Comparison of ENCODE assay signal across 9 cellular contexts in the genomic region with DNA sequence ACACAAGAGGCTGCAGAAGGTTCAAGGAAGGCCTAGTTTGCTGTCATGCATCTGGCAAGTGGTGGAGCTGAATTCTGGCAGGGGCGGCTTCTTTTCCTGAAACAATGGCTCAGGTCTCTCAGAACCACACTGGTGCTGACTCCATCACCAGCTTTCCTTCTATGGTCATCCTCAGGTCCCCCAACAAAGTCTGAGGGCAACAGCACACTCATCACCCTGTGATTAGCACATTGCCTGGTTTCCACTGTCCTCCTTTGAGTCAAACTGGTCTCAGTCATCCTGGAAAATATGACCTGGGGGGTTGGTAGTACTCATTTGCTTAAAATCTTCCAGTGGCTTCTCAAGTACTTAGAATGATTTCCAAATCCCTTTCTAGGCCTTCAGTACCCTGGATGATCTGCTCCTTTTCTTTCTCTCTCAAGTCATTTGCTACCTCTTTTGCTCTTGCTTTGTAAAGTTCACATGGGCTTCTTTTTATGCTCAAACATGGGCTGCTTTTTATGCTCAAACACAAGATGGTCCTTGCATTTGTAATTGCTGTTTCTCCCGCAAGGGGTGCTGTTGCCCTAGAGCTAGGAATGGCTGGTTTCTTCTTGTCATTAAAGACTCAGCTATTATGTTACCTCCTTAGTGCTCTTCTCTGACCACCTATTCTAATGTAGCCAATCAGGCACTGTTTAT.
A peak's percentile ranks its signal among the peaks of the same experiment; 100 is the strongest.
DNase-seq lines count a peak whose midpoint lies in the region; ATAC-seq and TF ChIP-seq lines count a peak whose summit lies in the region.
"Had no signal": no experiment of that assay in that cellular context is flagged by ENCODE, and none has a peak within 500 bp of the region (broad histone marks: within the 10 kb centered on the region; RNA-seq: fewer than 3 reads in every experiment).

No MANE protein-coding gene starts in this region.

- H3K56ac ChIP-seq in IMR-90 (ENCODE audit: extremely low read depth, insufficient read depth, low read length), result no peak overlapping the region
- H3K56ac ChIP-seq in mesendoderm (ENCODE audit: low read length), result no peak overlapping the region

- no peak for ATAC-seq in IMR-90 (ENCODE audit: low read depth)
- peak; percentile 65 for ATAC-seq in activated T-helper 17 cell treated with anti-CD3 and anti-CD28 coated beads, Interleukin-2, amount 50 U/mL, for 72 hours (replicated peaks)
- ATAC-seq in GM21390 (IDR thresholded peaks at IDR 0.05; ENCODE audit: unreplicated experiment), result no peak

- H3K36me3 ChIP-seq in IMR-90 (ENCODE audit: control insufficient read depth, insufficient read depth, low read length) (no peaks in the 10 kb centered on the region), mesendoderm (ENCODE audit: control insufficient read depth, insufficient read depth, low read length) (no peaks in the 10 kb centered on the region)

- no peaks in the 10 kb centered on the region for H3K79me2 ChIP-seq in mesendoderm (ENCODE audit: control insufficient read depth, insufficient read depth, low read length)

- H3K4me1 Mint-ChIP-seq in activated T-helper 17 cell treated with anti-CD3 and anti-CD28 coated beads, Interleukin-2, amount 50 U/mL, for 72 hours, result no peaks in the 10 kb centered on the region
- no peaks in the 10 kb centered on the region for H3K4me1 Mint-ChIP-seq in activated T-helper 2 cell treated with anti-CD3 and anti-CD28 coated beads, Interferon-gamma antibody, Interleukin-2, Interleukin-4, amounts not matched to agents 10 μg/mL and 5 μg/mL and 100 μg/mL, durations not matched to agents 14 hours and 24 hours and 36 hours (ENCODE audit: low read depth)
- no peaks in the 10 kb centered on the region for H3K4me1 Mint-ChIP-seq in Calu3 (ENCODE audit: low read depth, unreplicated experiment)

- no peak overlapping the region for H3K4me3 Mint-ChIP-seq in activated T-helper 17 cell treated with anti-CD3 and anti-CD28 coated beads, Interleukin-2, amount 50 U/mL, for 72 hours
- H3K4me3 Mint-ChIP-seq in activated T-helper 2 cell treated with anti-CD3 and anti-CD28 coated beads, Interferon-gamma antibody, Interleukin-2, Interleukin-4, amounts not matched to agents 10 μg/mL and 5 μg/mL and 100 μg/mL, durations not matched to agents 14 hours and 24 hours and 36 hours (ENCODE audit: low read depth), result no peak overlapping the region
- H3K4me3 Mint-ChIP-seq in Calu3 (ENCODE audit: low read depth, unreplicated experiment), result no peak overlapping the region

- no peak overlapping the region for H4K91ac ChIP-seq in IMR-90 (ENCODE audit: insufficient read depth, low read depth, low read length)

- H3K4me1 ChIP-seq in IMR-90 (ENCODE audit: control insufficient read depth, insufficient read depth, low read length) (no peaks in the 10 kb centered on the region), mesendoderm (ENCODE audit: control insufficient read depth, low read depth, low read length) (no peaks in the 10 kb centered on the region)

- TF ChIP-seq POLR2A in IMR-90 (IDR thresholded peaks at IDR 0.05; ENCODE audit: low read depth, low read length), result no peak

- no peak overlapping the region for H2BK20ac ChIP-seq in IMR-90 (ENCODE audit: low read depth, low read length)

- TF ChIP-seq CTCF in GM12873 (IDR thresholded peaks at IDR 0.05; ENCODE audit: insufficient read depth, low read depth, low read length, missing control alignments), result peak; percentile 40
- TF ChIP-seq CTCF in IMR-90 (conservative IDR thresholded peaks at IDR 0.05; ENCODE audit: low read depth, low read length), result 0 out of 2 replicates have a peak, but pooled peaks have one; percentile 24
- TF ChIP-seq CTCF in Calu3 (IDR thresholded peaks at IDR 0.05; ENCODE audit: unreplicated experiment), result no peak

- dilution Hi-C loops in IMR-90 (cut with HindIII; ENCODE audit: low sequenced_read_pairs, unreplicated experiment), result no loop called here

- no peak overlapping the region for H3K27ac Mint-ChIP-seq in activated T-helper 17 cell treated with anti-CD3 and anti-CD28 coated beads, Interleukin-2, amount 50 U/mL, for 72 hours
- no peak overlapping the region for H3K27ac Mint-ChIP-seq in activated T-helper 2 cell treated with anti-CD3 and anti-CD28 coated beads, Interferon-gamma antibody, Interleukin-2, Interleukin-4, amounts not matched to agents 10 μg/mL and 5 μg/mL and 100 μg/mL, durations not matched to agents 14 hours and 24 hours and 36 hours
- no peak overlapping the region for H3K27ac Mint-ChIP-seq in Calu3 (ENCODE audit: unreplicated experiment)

- H3K4ac ChIP-seq in IMR-90 (ENCODE audit: low read depth, low read length) (no peak overlapping the region), mesendoderm (ENCODE audit: low read depth, low read length) (no peak overlapping the region)

- POLR2A ChIA-PET in IMR-90 (lab: Charles Lee; ENCODE audit: unreplicated experiment), result no interaction called here

- H3K4me2 ChIP-seq in IMR-90 (ENCODE audit: low read depth, low read length) (no peak overlapping the region), mesendoderm (ENCODE audit: low read length) (no peak overlapping the region)

- no peak overlapping the region for H4K8ac ChIP-seq in IMR-90 (ENCODE audit: low read depth in 2 of 2, low read length in 2 of 2)
- H4K8ac ChIP-seq in mesendoderm (ENCODE audit: low read depth, low read length), result no peak overlapping the region

- no peak overlapping the region for H2AK9ac ChIP-seq in IMR-90 (replicated peaks; ENCODE audit: low read depth, low read length, poor library complexity)

- H3K4me3 ChIP-seq in IMR-90 (ENCODE audit: insufficient read depth, low read depth, low read length) (no peak overlapping the region), mesendoderm (ENCODE audit: low read length) (no peak overlapping the region)

- H3K27ac ChIP-seq in IMR-90 (ENCODE audit: insufficient read depth, low read length), result no peak overlapping the region
- H3K27ac ChIP-seq in mesendoderm (ENCODE audit: low read depth, low read length), result no peak overlapping the region

- intact Hi-C loops in IMR-90 (cut with micrococcal nuclease), result no loop called here
- intact Hi-C loops in activated T-helper 2 cell treated with anti-CD3 and anti-CD28 coated beads, Interferon-gamma antibody, Interleukin-2, Interleukin-4, amounts not matched to agents 10 μg/mL and 5 μg/mL and 100 μg/mL, durations not matched to agents 14 hours and 24 hours and 36 hours (cut with micrococcal nuclease), result loop anchor here (2.0 kb wide), 1 partner anchor 23 kb away; no protein-coding TSS in a partner anchor
- intact Hi-C loops in Calu3 (cut with micrococcal nuclease; ENCODE audit: unreplicated experiment), result no loop called here

- H3K9me3 ChIP-seq in IMR-90 (ENCODE audit: control insufficient read depth, insufficient read depth, low read length), result no peaks in the 10 kb centered on the region

- H3K79me1 ChIP-seq in IMR-90 (ENCODE audit: low read depth in 1 of 2, low read length in 2 of 2) (no peaks in the 10 kb centered on the region), mesendoderm (ENCODE audit: low read length) (no peaks in the 10 kb centered on the region)

- DNase-seq in IMR-90 (no peak), mesendoderm (peak; percentile 37), DMS79 (lab: John Stamatoyannopoulos, UW) (no peak), Calu3 (no peak)
- DNase-seq in activated T-helper 2 cell treated with anti-CD3 and anti-CD28 coated beads, Interferon-gamma antibody, Interleukin-2, Interleukin-4, amounts not matched to agents 10 μg/mL and 5 μg/mL and 100 μg/mL, durations not matched to agents 14 hours and 24 hours and 36 hours (ENCODE audit: low spot score), result no peak
- DNase-seq: T-helper 2 cell had no signal

- no peaks in the 10 kb centered on the region for H3K9me3 Mint-ChIP-seq in activated T-helper 17 cell treated with anti-CD3 and anti-CD28 coated beads, Interleukin-2, amount 50 U/mL, for 72 hours
- no peaks in the 10 kb centered on the region for H3K9me3 Mint-ChIP-seq in activated T-helper 2 cell treated with anti-CD3 and anti-CD28 coated beads, Interferon-gamma antibody, Interleukin-2, Interleukin-4, amounts not matched to agents 10 μg/mL and 5 μg/mL and 100 μg/mL, durations not matched to agents 14 hours and 24 hours and 36 hours
- H3K9me3 Mint-ChIP-seq in Calu3 (ENCODE audit: low read depth, unreplicated experiment), result peaks cover 2% of the 10 kb centered on the region

- no peaks in the 10 kb centered on the region for H4K20me1 ChIP-seq in IMR-90 (ENCODE audit: insufficient read depth, low read length)

- H3K9ac ChIP-seq in IMR-90 (ENCODE audit: low read depth, low read length) (no peak overlapping the region), mesendoderm (ENCODE audit: low read length) (no peak overlapping the region)

- H3K27me3 ChIP-seq in IMR-90 (ENCODE audit: control insufficient read depth, insufficient read depth, low read length) (no peaks in the 10 kb centered on the region), mesendoderm (ENCODE audit: insufficient read depth, low read length, poor library complexity) (no peaks in the 10 kb centered on the region)

- H3K23ac ChIP-seq in IMR-90 (ENCODE audit: low read depth, low read length), result no peak overlapping the region
- no peak overlapping the region for H3K23ac ChIP-seq in mesendoderm (ENCODE audit: low read length)

- H2AK5ac ChIP-seq in IMR-90 (ENCODE audit: low read depth, low read length), result no peak overlapping the region
- H2AK5ac ChIP-seq in mesendoderm (ENCODE audit: low read length), result no peak overlapping the region

- peaks cover 10% of the 10 kb centered on the region for H3K27me3 Mint-ChIP-seq in activated T-helper 17 cell treated with anti-CD3 and anti-CD28 coated beads, Interleukin-2, amount 50 U/mL, for 72 hours
- peaks cover 4% of the 10 kb centered on the region for H3K27me3 Mint-ChIP-seq in activated T-helper 2 cell treated with anti-CD3 and anti-CD28 coated beads, Interferon-gamma antibody, Interleukin-2, Interleukin-4, amounts not matched to agents 10 μg/mL and 5 μg/mL and 100 μg/mL, durations not matched to agents 14 hours and 24 hours and 36 hours (ENCODE audit: low read depth)
- no peaks in the 10 kb centered on the region for H3K27me3 Mint-ChIP-seq in Calu3 (ENCODE audit: unreplicated experiment)

- BruUV-seq in IMR-90 (replicated peaks; lab: Mats Ljungman, UMichigan) (no TSS peak), Calu3 (replicated peaks; lab: Mats Ljungman, UMichigan) (no TSS peak)

- H3K9me1 ChIP-seq in IMR-90 (ENCODE audit: insufficient read depth, low read length), result no peaks in the 10 kb centered on the region

- no peak overlapping the region for H2BK5ac ChIP-seq in IMR-90 (ENCODE audit: low read depth, low read length, poor library complexity, severe bottlenecking)
- no peak overlapping the region for H2BK5ac ChIP-seq in mesendoderm (ENCODE audit: low read length)

- no peak overlapping the region for H4K5ac ChIP-seq in IMR-90 (ENCODE audit: low read depth, low read length)
- no peak overlapping the region for H4K5ac ChIP-seq in mesendoderm (ENCODE audit: low read length)

- CTCF ChIA-PET in IMR-90 (lab: Yijun Ruan, JAX) (no interaction called here), Calu3 (lab: Charles Lee) (no interaction called here)

- H2BK120ac ChIP-seq in IMR-90 (ENCODE audit: low read depth, low read length) (no peak overlapping the region), mesendoderm (ENCODE audit: low read depth, low read length) (no peak overlapping the region)

- no peak overlapping the region for H2AFZ ChIP-seq in IMR-90 (replicated peaks; ENCODE audit: low read length, poor library complexity)

- no peak overlapping the region for H3K18ac ChIP-seq in IMR-90 (ENCODE audit: low read depth, low read length)
- H3K18ac ChIP-seq in mesendoderm (ENCODE audit: low read length), result no peak overlapping the region

- no peak overlapping the region for H3K14ac ChIP-seq in IMR-90 (replicated peaks; ENCODE audit: low read depth, low read length)

- in situ Hi-C loops in IMR-90 (cut with MboI; ENCODE audit: low sequenced_read_pairs), result no loop called here

- no peaks in the 10 kb centered on the region for H3K36me3 Mint-ChIP-seq in activated T-helper 17 cell treated with anti-CD3 and anti-CD28 coated beads, Interleukin-2, amount 50 U/mL, for 72 hours (ENCODE audit: low read depth)
- no peaks in the 10 kb centered on the region for H3K36me3 Mint-ChIP-seq in activated T-helper 2 cell treated with anti-CD3 and anti-CD28 coated beads, Interferon-gamma antibody, Interleukin-2, Interleukin-4, amounts not matched to agents 10 μg/mL and 5 μg/mL and 100 μg/mL, durations not matched to agents 14 hours and 24 hours and 36 hours (ENCODE audit: low read depth)
- H3K36me3 Mint-ChIP-seq in Calu3 (ENCODE audit: insufficient read depth, unreplicated experiment), result no peaks in the 10 kb centered on the region

- H2BK15ac ChIP-seq in IMR-90 (ENCODE audit: low read depth, low read length) (no peak overlapping the region), mesendoderm (replicated peaks; ENCODE audit: low read depth) (no peak overlapping the region)

- TF ChIP-seq RAD21 in IMR-90 (IDR thresholded peaks at IDR 0.05; ENCODE audit: low read length), result no peak

- no CpG with 5 or more reads among the region's 2 CpGs for WGBS in IMR-90 (ENCODE audit: extremely low coverage in 2 of 2, insufficient read length in 1 of 2), 2 experiments
- WGBS in mesendoderm (ENCODE audit: extremely low coverage, insufficient coverage, low lambda C conversion rate), result no CpG with 5 or more reads among the region's 2 CpGs
